ENCODE assay signal across 34 cellular contexts in genomic region chr7:157856873-157857577, GRCh38.
"Had no signal": no experiment of that assay in that cellular context is flagged by ENCODE, and none has a peak within 500 bp of the region (broad histone marks: within the 10 kb centered on the region; RNA-seq: fewer than 3 reads in every experiment).

No MANE protein-coding gene starts in this region.

- H3K27ac ChIP-seq: cardiac muscle cell, KMS-11, Peyer's patch, VCaP had no signal

- H3K4me1 Mint-ChIP-seq: activated CD8-positive, alpha-beta memory T cell treated with anti-CD3 and anti-CD28 coated beads, Interleukin-2, amount 10 ng/mL, durations not matched to agents 7 days and 5 days; activated T-helper 17 cell treated with anti-CD3 and anti-CD28 coated beads, Interleukin-2, amount 50 U/mL, for 72 hours; T-helper 17 cell had no signal

- H3K27me3 ChIP-seq: cardiac muscle cell, Peyer's patch had no signal

- H3K36me3 Mint-ChIP-seq: activated CD8-positive, alpha-beta memory T cell treated with anti-CD3 and anti-CD28 coated beads, Interleukin-2, amount 10 ng/mL, durations not matched to agents 7 days and 5 days; activated naive CD8-positive, alpha-beta T cell treated with anti-CD3 and anti-CD28 coated beads for 36 hours; T-cell had no signal

- H3K4me1 ChIP-seq: Peyer's patch had no signal

- H3K9ac ChIP-seq: KMS-11 had no signal

- H3K9me3 ChIP-seq: Peyer's patch had no signal

- DNase-seq: activated B cell treated with CpG ODN at 0.5 μM for 24 hours; activated CD4-positive, alpha-beta memory T cell treated with anti-CD3 and anti-CD28 coated beads, Interleukin-2, amount 10 ng/mL, durations not matched to agents 7 days and 5 days; activated CD4-positive, alpha-beta T cell treated with anti-CD3 and anti-CD28 coated beads for 48 hours; activated CD4-positive, CD25-positive, alpha-beta regulatory T cell treated with anti-CD3 and anti-CD28 coated beads, Interleukin-2, amount 50 U/mL, for 72 hours; activated CD8-positive, alpha-beta memory T cell treated with anti-CD3 and anti-CD28 coated beads for 24 hours; activated CD8-positive, alpha-beta memory T cell treated with anti-CD3 and anti-CD28 coated beads, Interleukin-2, amount 10 ng/mL, durations not matched to agents 7 days and 5 days; activated CD8-positive, alpha-beta memory T cell treated with anti-CD3 and anti-CD28 coated beads, Interleukin-2, amount 50 U/mL, for 48 hours; activated effector memory CD4-positive, alpha-beta T cell treated with anti-CD3 and anti-CD28 coated beads, Interleukin-2, amount 50 U/mL, for 16 hours; activated naive CD4-positive, alpha-beta T cell; activated naive CD4-positive, alpha-beta T cell treated with anti-CD3 and anti-CD28 coated beads, Interleukin-2, amount 50 U/mL, for 16 hours; activated naive CD8-positive, alpha-beta T cell treated with anti-CD3 and anti-CD28 coated beads for 36 hours; activated T-cell treated with anti-CD3 and anti-CD28 coated beads, Interleukin-2, amount 50 U/mL, for 72 hours; amniotic stem cell; MM.1S; MV-4-11; NCI-H1092; NCI-H1436 treated with DMSO at 0.1 percent for 48 hours; NCI-H1694 treated with DMSO at 0.1 percent for 48 hours; NCI-H2029; NCI-H345; NCI-H524 treated with DMSO at 0.1 percent for 48 hours; NK-92 treated with Interleukin-12 subunit alpha and Interleukin-12 subunit beta, amount 100 ng/mL, for 24 hours; PC-3; Peyer's patch; SIG-M5; T-cell; T-helper 17 cell; T-helper 9 cell had no signal

- H3K4me3 Mint-ChIP-seq: activated B cell treated with CpG ODN at 0.5 μM for 24 hours; activated CD4-positive, alpha-beta memory T cell treated with anti-CD3 and anti-CD28 coated beads, Interleukin-2, amount 10 ng/mL, durations not matched to agents 7 days and 5 days; activated CD8-positive, alpha-beta memory T cell treated with anti-CD3 and anti-CD28 coated beads, Interleukin-2, amount 10 ng/mL, durations not matched to agents 7 days and 5 days; activated naive CD8-positive, alpha-beta T cell treated with anti-CD3 and anti-CD28 coated beads for 36 hours; activated T-cell treated with anti-CD3 and anti-CD28 coated beads, Interleukin-2, amount 50 U/mL, for 72 hours; activated T-helper 17 cell treated with anti-CD3 and anti-CD28 coated beads, Interleukin-2, amount 50 U/mL, for 72 hours; T-cell; T-helper 17 cell had no signal

- H3K4me3 ChIP-seq: cardiac muscle cell, Peyer's patch had no signal

- H3K27me3 Mint-ChIP-seq: activated B cell treated with CpG ODN at 0.5 μM for 24 hours; activated CD4-positive, alpha-beta memory T cell treated with anti-CD3 and anti-CD28 coated beads, Interleukin-2, amount 10 ng/mL, durations not matched to agents 7 days and 5 days; activated CD8-positive, alpha-beta memory T cell treated with anti-CD3 and anti-CD28 coated beads, Interleukin-2, amount 10 ng/mL, durations not matched to agents 7 days and 5 days; activated naive CD8-positive, alpha-beta T cell treated with anti-CD3 and anti-CD28 coated beads for 36 hours; activated T-helper 17 cell treated with anti-CD3 and anti-CD28 coated beads, Interleukin-2, amount 50 U/mL, for 72 hours; T-cell had no signal

- H3K27ac Mint-ChIP-seq: activated B cell treated with CpG ODN at 0.5 μM for 24 hours; activated CD4-positive, alpha-beta memory T cell treated with anti-CD3 and anti-CD28 coated beads, Interleukin-2, amount 10 ng/mL, durations not matched to agents 7 days and 5 days; activated CD8-positive, alpha-beta memory T cell treated with anti-CD3 and anti-CD28 coated beads, Interleukin-2, amount 10 ng/mL, durations not matched to agents 7 days and 5 days; activated naive CD8-positive, alpha-beta T cell treated with anti-CD3 and anti-CD28 coated beads for 36 hours; activated T-cell treated with anti-CD3 and anti-CD28 coated beads, Interleukin-2, amount 50 U/mL, for 72 hours; activated T-helper 17 cell treated with anti-CD3 and anti-CD28 coated beads, Interleukin-2, amount 50 U/mL, for 72 hours; T-cell; T-helper 17 cell had no signal

- H3K9me3 Mint-ChIP-seq: activated B cell treated with CpG ODN at 0.5 μM for 24 hours; activated CD4-positive, alpha-beta memory T cell treated with anti-CD3 and anti-CD28 coated beads, Interleukin-2, amount 10 ng/mL, durations not matched to agents 7 days and 5 days; activated T-cell treated with anti-CD3 and anti-CD28 coated beads, Interleukin-2, amount 50 U/mL, for 72 hours; activated T-helper 17 cell treated with anti-CD3 and anti-CD28 coated beads, Interleukin-2, amount 50 U/mL, for 72 hours; T-cell had no signal

- ATAC-seq: activated CD8-positive, alpha-beta memory T cell treated with anti-CD3 and anti-CD28 coated beads, Interleukin-2, amount 10 ng/mL, durations not matched to agents 7 days and 5 days; activated T-cell treated with anti-CD3 and anti-CD28 coated beads, Interleukin-2, amount 50 U/mL, for 72 hours; PC-3; Right ventricle myocardium inferior; SK-N-SH treated with all-trans-retinoic acid at 6 μM for 48 hours; T-cell; T-helper 17 cell had no signal

- H3K36me3 ChIP-seq: cardiac muscle cell, Peyer's patch had no signal

- H3K4me2 ChIP-seq: KMS-11 had no signal
